In genomic region chr15:58549780-58550064, GRCh38 we compare ENCODE assay signal across 22 cellular contexts.
DNase-seq lines count a peak whose midpoint lies in the region; ATAC-seq and TF ChIP-seq lines count a peak whose summit lies in the region.
"Had no signal": no experiment of that assay in that cellular context is flagged by ENCODE, and none has a peak within 500 bp of the region (broad histone marks: within the 10 kb centered on the region; RNA-seq: fewer than 3 reads in every experiment).

No MANE protein-coding gene starts in this region.

- no peaks in the 10 kb centered on the region for H3K27me3 ChIP-seq in dorsolateral prefrontal cortex
- H3K27me3 ChIP-seq: MG63, SJSA1 had no signal

- DNase-seq in Right ventricle myocardium superior (no peak), left cardiac atrium (no peak), dorsolateral prefrontal cortex (no peak), mesothelial cell of epicardium (ENCODE audit: low spot score in 2 of 2, unreplicated experiment in 2 of 2) (no peak), epidermal melanocyte (ENCODE audit: insufficient read length, low spot score) (no peak), mucosa of descending colon (no peak), cerebellar nuclear complex (lab: John Stamatoyannopoulos, UW) (no peak)
- no peak for DNase-seq in activated effector memory CD4-positive, alpha-beta T cell treated with anti-CD3 and anti-CD28 coated beads, Interleukin-2, amount 50 U/mL, for 16 hours
- DNase-seq: activated CD4-positive, alpha-beta T cell treated with anti-CD3 and anti-CD28 coated beads, Interleukin-2, amount 50 U/mL, for 4 hours; amniotic stem cell; DMS153; GDM1; GM23248; kidney glomerular epithelial cell; MG63; NCI-H146; psoas muscle; spleen; stimulated activated CD4-positive, alpha-beta T cell treated with anti-CD3 and anti-CD28 coated beads, Interleukin-4, amount 100 ng/mL, for 24 hours had no signal

- no peaks in the 10 kb centered on the region for H3K9me3 Mint-ChIP-seq in mesothelial cell of epicardium
- H3K9me3 Mint-ChIP-seq: T-helper 1 cell treated with Interleukin-12 subunit alpha and Interleukin-12 subunit beta and Interleukin-4 antibody, amounts not matched to agents 30 μg/mL and 1 μg/mL, for 36 hours had no signal

- H3K36me3 ChIP-seq in mucosa of descending colon (ENCODE audit: low read depth): no peaks in the 10 kb centered on the region
- H3K36me3 ChIP-seq: MG63, SJSA1, spleen had no signal

- H3K36me3 Mint-ChIP-seq in mesothelial cell of epicardium: no peaks in the 10 kb centered on the region

- H3K27ac Mint-ChIP-seq in mesothelial cell of epicardium: peak overlapping the region; percentile 76

- H3K27me3 Mint-ChIP-seq in mesothelial cell of epicardium (ENCODE audit: low read depth): no peaks in the 10 kb centered on the region

- H3K9me3 ChIP-seq in mucosa of descending colon: no peaks in the 10 kb centered on the region
- H3K9me3 ChIP-seq: MG63, psoas muscle, SJSA1, spleen had no signal

- TF ChIP-seq CTCF in dorsolateral prefrontal cortex (IDR thresholded peaks at IDR 0.05 in 54 of 56, conservative IDR thresholded peaks at IDR 0.05 in 2 of 56; ENCODE audit: low read depth in 1 of 56, partially characterized antibody in 56 of 56) (no peak), mesothelial cell of epicardium (IDR thresholded peaks at IDR 0.05; ENCODE audit: unreplicated experiment) (no peak), mucosa of descending colon (IDR thresholded peaks at IDR 0.05) (no peak)

- peaks cover 17% of the 10 kb centered on the region for H3K4me1 ChIP-seq in mucosa of descending colon (ENCODE audit: low read depth)

- intact Hi-C loops in Right ventricle myocardium superior (cut with DNase I): no loop called here
- intact Hi-C loops in left cardiac atrium (cut with DNase I): loop anchor here in 1 of 2 donors (5.0 kb wide), 1 partner anchor 57 kb away; no protein-coding TSS in a partner anchor
- intact Hi-C loops in dorsolateral prefrontal cortex (cut with DNase I): no loop called here
- intact Hi-C loops in mucosa of descending colon (cut with DNase I, micrococcal nuclease): loop anchor here in 1 of 2 donors (10.0 kb wide), 1 partner anchor 105 kb away; no protein-coding TSS in a partner anchor

- ATAC-seq in Right ventricle myocardium superior (ENCODE audit: poor library complexity) (peak; percentile 10), left cardiac atrium (no peak), mucosa of descending colon (no peak)

- H3K4me1 Mint-ChIP-seq in mesothelial cell of epicardium: peaks cover 47% of the 10 kb centered on the region

- H3K4me3 Mint-ChIP-seq in mesothelial cell of epicardium: no peak overlapping the region
- H3K4me3 Mint-ChIP-seq: T-helper 1 cell treated with Interleukin-12 subunit alpha and Interleukin-12 subunit beta and Interleukin-4 antibody, amounts not matched to agents 30 μg/mL and 1 μg/mL, for 36 hours had no signal

- peak overlapping the region in 31 of 59 donors; percentile 0 to 73 (median 51) for H3K27ac ChIP-seq in dorsolateral prefrontal cortex
- H3K27ac ChIP-seq: GM23248, SJSA1, spleen, VCaP had no signal

- H3K4me3 ChIP-seq in dorsolateral prefrontal cortex (no peak overlapping the region), mucosa of descending colon (no peak overlapping the region)
- H3K4me3 ChIP-seq: GM23248, MG63, psoas muscle, SJSA1, spleen had no signal
